In the genomic region with DNA sequence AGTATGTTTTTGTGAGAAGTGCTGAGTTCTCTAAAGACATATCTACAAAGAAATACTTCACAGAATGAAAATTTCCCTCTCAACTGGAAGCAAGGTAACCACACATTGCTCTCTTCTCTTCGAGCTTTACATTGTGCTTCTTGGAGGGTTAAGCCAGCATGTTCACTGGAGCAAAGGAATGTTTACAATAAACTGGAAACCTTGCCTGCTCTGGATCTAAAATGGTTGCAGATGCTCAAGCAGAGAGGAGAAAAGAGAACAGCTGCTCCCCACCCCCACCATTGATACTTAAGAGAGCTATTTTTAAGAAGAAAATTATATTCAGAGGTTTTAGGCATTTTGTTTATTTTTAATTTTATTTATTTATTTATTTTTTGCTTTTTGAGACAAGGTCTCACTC, we compare ENCODE assay signal across 23 cellular contexts.
"Had no signal": no experiment of that assay in that cellular context is flagged by ENCODE, and none has a peak within 500 bp of the region (broad histone marks: within the 10 kb centered on the region; RNA-seq: fewer than 3 reads in every experiment).

No MANE protein-coding gene starts in this region.

- H3K27me3 ChIP-seq: brain microvascular endothelial cell, cardiac muscle cell, MG63, SJSA1 had no signal

- H3K4me3 ChIP-seq: cardiac muscle cell, MG63, SJSA1 had no signal

- H3K36me3 ChIP-seq: brain microvascular endothelial cell, cardiac muscle cell, MG63, SJSA1 had no signal

- H3K4me1 ChIP-seq: SJSA1 had no signal

- H3K27ac ChIP-seq: brain microvascular endothelial cell, cardiac muscle cell, RWPE1, SJSA1 had no signal

- DNase-seq: activated CD4-positive, alpha-beta T cell treated with anti-CD3 and anti-CD28 coated beads, Interleukin-2, amount 10 ng/mL, durations not matched to agents 24 days and 14 days; activated CD4-positive, alpha-beta T cell treated with anti-CD3 and anti-CD28 coated beads, Interleukin-2, amount 50 U/mL, for 48 hours; activated CD4-positive, CD25-positive, alpha-beta regulatory T cell treated with anti-CD3 and anti-CD28 coated beads, Interleukin-2, amount 50 U/mL, for 72 hours; activated gamma-delta T cell; activated naive CD4-positive, alpha-beta T cell treated with anti-CD3 and anti-CD28 coated beads for 36 hours; activated T-cell treated with anti-CD3 and anti-CD28 coated beads, Interleukin-2, amount 50 U/mL, for 4 hours; brain microvascular endothelial cell; MG63; MV-4-11; NCI-H1092 treated with DMSO at 0.1 percent for 48 hours; NCI-H1417 treated with DMSO at 0.1 percent for 48 hours; NCI-H1694; NCI-H2029; NCI-H2107; NCI-H2171 treated with DMSO at 0.1 percent for 48 hours; NCI-H226; NCI-H526; NCI-H774; OCI-M1; Right ventricle myocardium superior had no signal

- H3K9me3 ChIP-seq: MG63, SJSA1 had no signal
